28 cellular contexts compared by ENCODE assay signal in genomic region chr4:173862754-173863153, GRCh38.
"Had no signal": no experiment of that assay in that cellular context is flagged by ENCODE, and none has a peak within 500 bp of the region (broad histone marks: within the 10 kb centered on the region; RNA-seq: fewer than 3 reads in every experiment).

No MANE protein-coding gene starts in this region.

- DNase-seq: colonic mucosa; cortex of kidney; dermis blood vessel endothelial cell; dorsolateral prefrontal cortex; effector CD4-positive, alpha-beta T cell; effector CD8-positive, alpha-beta T cell; effector memory CD4-positive, alpha-beta T cell; effector memory CD8-positive, alpha-beta T cell; endodermal cell; erythroblast; esophagus squamous epithelium; foreskin fibroblast; foreskin keratinocyte; foreskin melanocyte; gastrocnemius medialis; glutamatergic neuron; head of caudate nucleus; heart left ventricle; heart right ventricle had no signal

- H3K9me3 ChIP-seq: colonic mucosa, esophagus squamous epithelium, gastrocnemius medialis had no signal

- H3K27ac ChIP-seq: colonic mucosa, coronary artery, dorsolateral prefrontal cortex, epithelial cell of prostate, esophagus muscularis mucosa, esophagus squamous epithelium, foreskin keratinocyte, gastrocnemius medialis, gastroesophageal sphincter, heart left ventricle, heart right ventricle had no signal

- H3K36me3 ChIP-seq: colonic mucosa, esophagus muscularis mucosa, esophagus squamous epithelium, gastrocnemius medialis, gastroesophageal sphincter, heart left ventricle, heart right ventricle had no signal

- H3K27me3 ChIP-seq: colonic mucosa, esophagus muscularis mucosa, esophagus squamous epithelium, foreskin keratinocyte, gastrocnemius medialis, gastroesophageal sphincter, heart left ventricle, heart right ventricle had no signal

- ATAC-seq: effector memory CD8-positive, alpha-beta T cell; esophagus mucosa; foreskin keratinocyte; gastrocnemius medialis; gastroesophageal sphincter; heart left ventricle; heart right ventricle had no signal

- H3K4me3 ChIP-seq: colonic mucosa, coronary artery, dorsolateral prefrontal cortex, esophagus muscularis mucosa, esophagus squamous epithelium, gastrocnemius medialis, gastroesophageal sphincter, heart left ventricle, heart right ventricle had no signal

- FAIRE-seq: colon, endometrium, endothelial cell of umbilical vein, frontal cortex had no signal

- H3K4me1 ChIP-seq: colonic mucosa, esophagus squamous epithelium, foreskin keratinocyte, gastrocnemius medialis had no signal
